Comparison of ENCODE assay signal across 11 cellular contexts in genomic region chr1:67332653-67333529, GRCh38. TPM values are rescaled to one million over a fixed set of nuclear protein-coding genes. Genes with fewer than 3 reads are reported as not detected.
DNase-seq lines count a peak whose midpoint lies in the region; ATAC-seq and TF ChIP-seq lines count a peak whose summit lies in the region.
"Had no signal": no experiment of that assay in that cellular context is flagged by ENCODE, and none has a peak within 500 bp of the region (broad histone marks: within the 10 kb centered on the region; RNA-seq: fewer than 3 reads in every experiment).

No MANE protein-coding gene starts in this region.

- H3K9me3 ChIP-seq in esophagus squamous epithelium = no peaks in the 10 kb centered on the region
- H3K9me3 ChIP-seq: neutrophil had no signal

- TF ChIP-seq CTCF in esophagus squamous epithelium (IDR thresholded peaks at IDR 0.05) = no peak

- 35 to 52% methylated on average over 4 of the region's 4 CpGs for WGBS in esophagus squamous epithelium, 2 donors

- no peak overlapping the region for H3K4me3 ChIP-seq in esophagus squamous epithelium

- H3K4me1 ChIP-seq in esophagus squamous epithelium = peaks cover 0 to 17% (median 4%) of the 10 kb centered on the region in 3 donors

- H3K36me3 ChIP-seq in esophagus squamous epithelium = no peaks in the 10 kb centered on the region
- H3K36me3 ChIP-seq: neutrophil had no signal

- TF ChIP-seq POLR2A in esophagus squamous epithelium (IDR thresholded peaks at IDR 0.05) = no peak

- H3K27ac ChIP-seq in epithelial cell of prostate (peak overlapping the region; percentile 68), esophagus squamous epithelium (peak overlapping the region in 2 of 4 donors; percentile 8 to 21)
- H3K27ac ChIP-seq: neutrophil had no signal

- intact Hi-C loops in esophagus squamous epithelium (cut with DNase I) = no loop called here

- ATAC-seq in GM18519 (IDR thresholded peaks at IDR 0.05; ENCODE audit: low FRiP score, unreplicated experiment) = peak; percentile 88
- peak; percentile 93 for ATAC-seq in GM21447 (IDR thresholded peaks at IDR 0.05; ENCODE audit: unreplicated experiment)
- peak; percentile 94 for ATAC-seq in HG03196 (IDR thresholded peaks at IDR 0.05; ENCODE audit: unreplicated experiment)

- H3K27me3 ChIP-seq in esophagus squamous epithelium = no peaks in the 10 kb centered on the region
- H3K27me3 ChIP-seq: neutrophil had no signal

- no peak for DNase-seq in epithelial cell of prostate (ENCODE audit: low read depth, low spot score)
- DNase-seq in NCI-H510A (lab: John Stamatoyannopoulos, UW) = no peak
- no peak for DNase-seq in esophagus squamous epithelium (lab: John Stamatoyannopoulos, UW)
- DNase-seq in NOMO-1 (lab: John Stamatoyannopoulos, UW; ENCODE audit: unreplicated experiment in 2 of 2) = no peak
- DNase-seq in SHP77 (lab: John Stamatoyannopoulos, UW) = no peak
- DNase-seq: glutamatergic neuron, MV-4-11 had no signal

RNA-seq across cellular contexts. Expression of gene IL12RB2, which starts 25.2 kb away (rescaled TPM):
- total RNA-seq in esophagus squamous epithelium = 1 to 10 TPM; 1.3 to 7.6 (median 3.5) TPM
